ENCODE assay signal across 12 cellular contexts in genomic region chr13:30863796-30864195, GRCh38. TPM values are rescaled to one million over a fixed set of nuclear protein-coding genes. Genes with fewer than 3 reads are reported as not detected.
DNase-seq lines count a peak whose midpoint lies in the region; ATAC-seq and TF ChIP-seq lines count a peak whose summit lies in the region.
"Had no signal": no experiment of that assay in that cellular context is flagged by ENCODE, and none has a peak within 500 bp of the region (broad histone marks: within the 10 kb centered on the region; RNA-seq: fewer than 3 reads in every experiment).

No MANE protein-coding gene starts in this region.

- peaks cover 7% of the 10 kb centered on the region for H3K27me3 Mint-ChIP-seq in nephron (ENCODE audit: low read depth)

- TF ChIP-seq CTCF in RWPE2 (IDR thresholded peaks at IDR 0.05; ENCODE audit: poor library complexity, severe bottlenecking) (no peak), esophagus muscularis mucosa (IDR thresholded peaks at IDR 0.05) (no peak), nephron (IDR thresholded peaks at IDR 0.05; ENCODE audit: unreplicated experiment in 3 of 3) (no peak), tibial artery (IDR thresholded peaks at IDR 0.05) (no peak), spleen (IDR thresholded peaks at IDR 0.05 in 8 of 11, conservative IDR thresholded peaks at IDR 0.05 in 3 of 11) (no peak)

- H3K4me1 ChIP-seq in RWPE2 (ENCODE audit: insufficient read depth, poor library complexity, severe bottlenecking) (peaks cover 20% of the 10 kb centered on the region), esophagus muscularis mucosa (peaks cover 23 to 46% (median 44%) of the 10 kb centered on the region in 4 donors), tibial artery (peaks cover 6 to 47% (median 42%) of the 10 kb centered on the region in 4 donors), spleen (peaks cover 5 to 11% (median 8%) of the 10 kb centered on the region in 6 donors)

- peak overlapping the region; percentile 89 to 97 (median 96) for H3K27ac Mint-ChIP-seq in nephron
- H3K27ac Mint-ChIP-seq: memory B cell had no signal

- no peaks in the 10 kb centered on the region for H3K27me3 ChIP-seq in RWPE2 (ENCODE audit: insufficient read depth, poor library complexity, severe bottlenecking)
- no peaks in the 10 kb centered on the region for H3K27me3 ChIP-seq in esophagus muscularis mucosa
- H3K27me3 ChIP-seq in tibial artery = no peaks in the 10 kb centered on the region
- no peaks in the 10 kb centered on the region for H3K27me3 ChIP-seq in spleen (replicated peaks in 1 of 7)

- TF ChIP-seq EP300 in esophagus muscularis mucosa (IDR thresholded peaks at IDR 0.05) = no peak

- peaks cover 2% of the 10 kb centered on the region for H3K9me3 Mint-ChIP-seq in nephron
- H3K9me3 Mint-ChIP-seq: memory B cell had no signal

- intact Hi-C loops in esophagus muscularis mucosa (cut with DNase I) (loop anchor here (10.0 kb wide), 4 partner anchors 301 to 729 kb away; partner anchors contain the start of genes HMGB1 and HSPH1), tibial artery (cut with DNase I; ENCODE audit: low total_unique reads) (loop anchor here (5.0 kb wide), 1 partner anchor 34 kb away; no protein-coding TSS in a partner anchor), spleen (cut with DNase I; ENCODE audit: low total_unique reads) (loop anchor here (10.0 kb wide), 1 partner anchor 729 kb away; no protein-coding TSS in a partner anchor)

- no peaks in the 10 kb centered on the region for H3K36me3 Mint-ChIP-seq in nephron (ENCODE audit: low read depth)
- H3K36me3 Mint-ChIP-seq: CD4-positive, alpha-beta memory T cell; memory B cell had no signal

- H3K27ac ChIP-seq in RWPE2 (ENCODE audit: poor library complexity, severe bottlenecking) (peak overlapping the region; percentile 90), esophagus muscularis mucosa (replicated peaks in 1 of 4) (peak overlapping the region; percentile 84 to 90 (median 89)), tibial artery (peak overlapping the region; percentile 87 to 93), spleen (no peak overlapping the region)

- H3K4me3 Mint-ChIP-seq in nephron = peak overlapping the region; percentile 1 to 59 (median 4)
- H3K4me3 Mint-ChIP-seq: CD4-positive, alpha-beta memory T cell; memory B cell had no signal

- ATAC-seq in RWPE2 (ENCODE audit: low read depth) (no peak), GM21423 (IDR thresholded peaks at IDR 0.05; ENCODE audit: unreplicated experiment) (no peak)

- DNase-seq in RWPE2 (ENCODE audit: low spot score) = no peak
- DNase-seq in esophagus muscularis mucosa (ENCODE audit: extremely low spot score) = no peak
- no peak for DNase-seq in tibial artery
- no peak for DNase-seq in spleen
- DNase-seq in hypothalamus (lab: John Stamatoyannopoulos, UW) = no peak
- DNase-seq in nucleus accumbens (lab: John Stamatoyannopoulos, UW) = no peak
- DNase-seq: activated CD4-positive, alpha-beta T cell treated with anti-CD3 and anti-CD28 coated beads for 48 hours; CD4-positive, alpha-beta memory T cell had no signal

- H3K9me3 ChIP-seq in RWPE2 (ENCODE audit: severe bottlenecking) = no peaks in the 10 kb centered on the region
- H3K9me3 ChIP-seq in esophagus muscularis mucosa = peaks cover 0 to under 1% (median under 1%) of the 10 kb centered on the region in 4 donors
- H3K9me3 ChIP-seq in tibial artery = peaks cover 0 to 2% (median 0%) of the 10 kb centered on the region in 3 donors
- peaks cover 0 to 2% (median 0%) of the 10 kb centered on the region in 8 donors for H3K9me3 ChIP-seq in spleen

- TF ChIP-seq POLR2A in esophagus muscularis mucosa (IDR thresholded peaks at IDR 0.05; ENCODE audit: low read depth) (no peak), spleen (IDR thresholded peaks at IDR 0.05) (no peak)

- peaks cover 61% of the 10 kb centered on the region for H3K4me1 Mint-ChIP-seq in nephron

- H3K36me3 ChIP-seq in RWPE2 (ENCODE audit: low read depth) (no peaks in the 10 kb centered on the region), esophagus muscularis mucosa (no peaks in the 10 kb centered on the region), tibial artery (no peaks in the 10 kb centered on the region), spleen (no peaks in the 10 kb centered on the region)

- 87% methylated on average over 7 of the region's 7 CpGs for WGBS in esophagus muscularis mucosa
- 88 to 95% (median 94%) methylated on average over 7 of the region's 7 CpGs for WGBS in spleen, 5 donors

- H3K4me3 ChIP-seq in RWPE2 (ENCODE audit: severe bottlenecking) (no peak overlapping the region), esophagus muscularis mucosa (no peak overlapping the region), tibial artery (no peak overlapping the region), spleen (no peak overlapping the region)

RNA-seq across cellular contexts. Expression of gene MEDAG, which starts 42.3 kb away (rescaled TPM):
- total RNA-seq in esophagus muscularis mucosa (100 to 1,000 TPM in 1 of 4 donors, 10 to 100 TPM in 3; 20.3 to 126 (median 31.7) TPM), spleen (1 to 10 TPM in 1 of 7 donors, under 1 TPM in 3, not detected in 3; 0.16 to 1.1 (median 0.21) TPM)
- polyA plus RNA-seq in spleen = 1 to 10 TPM in 1 of 3 donors, under 1 TPM in 2; 0.46 to 2.7 (median 0.83) TPM
- total RNA-seq: CD4-positive, alpha-beta memory T cell; T-helper 1 cell treated with Interleukin-12 subunit alpha and Interleukin-12 subunit beta and Interleukin-4 antibody, amounts not matched to agents 30 ng/mL and 1 ng/mL, for 36 hours had no signal

Comparison
In these comparisons a context has a peak if more than half of its experiments do, and no peak if none do; other contexts are left out.
1. H3K27ac ChIP-seq: peak in RWPE2 (single experiment), esophagus muscularis mucosa (4 of 4) and tibial artery (2 of 2); none in spleen (0 of 8).
2. RNA of gene MEDAG, which starts 42.3 kb away (total RNA-seq): 20.3 to 126 TPM in esophagus muscularis mucosa; 0.16 to 1.1 TPM in spleen; every median in the first group is over 10 times any median in the second.